Comparison of ENCODE assay signal across 13 cellular contexts in the genomic region with DNA sequence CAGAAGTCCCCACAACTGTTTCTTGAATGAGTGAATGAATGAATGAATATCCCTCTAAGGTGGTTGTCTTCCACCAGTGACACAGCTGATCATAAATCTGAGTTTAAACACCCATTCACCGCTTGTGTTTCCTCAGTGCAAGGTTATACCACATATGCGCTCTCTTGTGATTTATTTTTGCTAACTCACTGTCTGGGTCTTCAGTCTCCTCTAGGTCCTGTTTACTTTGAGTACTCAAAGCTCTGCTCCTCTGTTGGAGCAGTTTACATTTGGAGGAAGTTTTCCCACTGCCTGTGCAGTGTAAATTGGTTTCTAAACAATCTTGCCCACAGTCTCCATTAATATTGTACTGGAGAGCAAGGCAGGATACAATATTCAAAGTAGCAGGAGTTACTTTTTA.
"Had no signal": no experiment of that assay in that cellular context is flagged by ENCODE, and none has a peak within 500 bp of the region (broad histone marks: within the 10 kb centered on the region; RNA-seq: fewer than 3 reads in every experiment).

No MANE protein-coding gene starts in this region.

- H3K4me3 ChIP-seq: esophagus squamous epithelium, transverse colon, uterus had no signal

- DNase-seq: activated CD4-positive, alpha-beta T cell treated with anti-CD3 and anti-CD28 coated beads, Interleukin-2, amount 10 ng/mL, durations not matched to agents 24 days and 14 days; activated CD8-positive, alpha-beta T cell treated with anti-CD3 and anti-CD28 coated beads for 36 hours; activated naive CD4-positive, alpha-beta T cell treated with Interleukin-2 at 50 U/mL for 16 hours; activated T-cell treated with anti-CD3 and anti-CD28 coated beads, Interleukin-2, amount 50 U/mL, for 1 hour; esophagus squamous epithelium; left colon; midbrain; occipital lobe; stimulated activated CD4-positive, alpha-beta T cell treated with anti-CD3 and anti-CD28 coated beads, Interleukin-2, amount 100 ng/mL, for 24 hours; stimulated activated naive CD4-positive, alpha-beta T cell treated with Interleukin-2 at 50 U/mL for 16 hours; SW 1271; transverse colon; uterus had no signal

- H3K36me3 ChIP-seq: esophagus squamous epithelium, transverse colon, uterus had no signal

- H3K27me3 ChIP-seq: esophagus squamous epithelium, transverse colon, uterus had no signal

- H3K9me3 ChIP-seq: esophagus squamous epithelium, uterus had no signal

- H3K27ac ChIP-seq: esophagus squamous epithelium, transverse colon, uterus had no signal
